9 cellular contexts compared by ENCODE assay signal in genomic region chr1:183593356-183593755, GRCh38. TPM values are rescaled to one million over a fixed set of nuclear protein-coding genes. Genes with fewer than 3 reads are reported as not detected.
DNase-seq lines count a peak whose midpoint lies in the region; ATAC-seq and TF ChIP-seq lines count a peak whose summit lies in the region.
"Had no signal": no experiment of that assay in that cellular context is flagged by ENCODE, and none has a peak within 500 bp of the region (broad histone marks: within the 10 kb centered on the region; RNA-seq: fewer than 3 reads in every experiment).

No MANE protein-coding gene starts in this region.

- CTCF ChIA-PET in WTC11 (lab: Charles Lee), result no interaction called here

- H3K27ac ChIP-seq in heart left ventricle (peak overlapping the region in 1 of 12 donors; percentile 94), right atrium auricular region (no peak overlapping the region)

- H3K36me3 Mint-ChIP-seq in WTC11 (no peaks in the 10 kb centered on the region), type B pancreatic cell (no peaks in the 10 kb centered on the region)

- H3K4me3 Mint-ChIP-seq in WTC11 (no peak overlapping the region), type B pancreatic cell (no peak overlapping the region)

- no peaks in the 10 kb centered on the region for H3K9me3 ChIP-seq in heart left ventricle
- no peaks in the 10 kb centered on the region for H3K9me3 ChIP-seq in right atrium auricular region

- 59 to 74% (median 67%) methylated on average over 3 of the region's 3 CpGs for WGBS in heart left ventricle, 4 donors

- POLR2A ChIA-PET in WTC11 (lab: Charles Lee), result no interaction called here

- H3K4me1 ChIP-seq in heart left ventricle, result peaks cover 0 to 49% (median under 1%) of the 10 kb centered on the region in 12 donors
- no peaks in the 10 kb centered on the region for H3K4me1 ChIP-seq in right atrium auricular region

- peak in 3 of 4 donors; percentile 30 to 70 (median 50) for ATAC-seq in heart left ventricle
- ATAC-seq in HG03097 (IDR thresholded peaks at IDR 0.05; ENCODE audit: low FRiP score, unreplicated experiment), result peak; percentile 30
- peak; percentile 68 for ATAC-seq in WTC11

- no peaks in the 10 kb centered on the region for H3K27me3 Mint-ChIP-seq in WTC11 (ENCODE audit: low read depth)
- peaks cover 4% of the 10 kb centered on the region for H3K27me3 Mint-ChIP-seq in type B pancreatic cell

- DNase-seq in heart left ventricle, result peak in 1 of 5 donors; percentile 54
- DNase-seq in right atrium auricular region (ENCODE audit: low spot score), result no peak
- DNase-seq in WTC11 (ENCODE audit: low spot score), result no peak
- no peak for DNase-seq in type B pancreatic cell (ENCODE audit: extremely low spot score, unreplicated experiment)
- DNase-seq in NCI-H187 (lab: John Stamatoyannopoulos, UW), result no peak
- no peak for DNase-seq in activated CD4-positive, alpha-beta T cell treated with anti-CD3 and anti-CD28 coated beads, Interleukin-2, amount 50 U/mL, for 1 hour
- no peak for DNase-seq in cerebellar cortex (ENCODE audit: low spot score)

- H3K27ac Mint-ChIP-seq in WTC11, result no peak overlapping the region
- peak overlapping the region; percentile 8 for H3K27ac Mint-ChIP-seq in type B pancreatic cell

- H3K4me1 Mint-ChIP-seq in WTC11 (peaks cover 31% of the 10 kb centered on the region), type B pancreatic cell (ENCODE audit: unreplicated experiment) (peaks cover 23% of the 10 kb centered on the region)

- intact Hi-C loops in heart left ventricle (cut with DNase I), result no loop called here

- no peaks in the 10 kb centered on the region for H3K9me3 Mint-ChIP-seq in WTC11
- no peaks in the 10 kb centered on the region for H3K9me3 Mint-ChIP-seq in type B pancreatic cell

- TF ChIP-seq POLR2A in heart left ventricle (IDR thresholded peaks at IDR 0.05), result no peak

- H3K27me3 ChIP-seq in heart left ventricle, result no peaks in the 10 kb centered on the region
- no peaks in the 10 kb centered on the region for H3K27me3 ChIP-seq in right atrium auricular region

- TF ChIP-seq CTCF in heart left ventricle (IDR thresholded peaks at IDR 0.05) (no peak), right atrium auricular region (IDR thresholded peaks at IDR 0.05) (no peak), WTC11 (IDR thresholded peaks at IDR 0.05) (no peak), type B pancreatic cell (conservative IDR thresholded peaks at IDR 0.05) (no peak)

- H3K4me3 ChIP-seq in heart left ventricle (no peak overlapping the region), right atrium auricular region (no peak overlapping the region)

- H3K36me3 ChIP-seq in heart left ventricle, result no peaks in the 10 kb centered on the region
- H3K36me3 ChIP-seq in right atrium auricular region, result no peaks in the 10 kb centered on the region

TF ChIP-seq in WTC11, 78 proteins besides CTCF, POLR2A, EP300 and RAD21 (continues in another document):
- no peak for TF ChIP-seq SP1 (CRISPR knock-in tag; conservative IDR thresholded peaks at IDR 0.05)
- no peak for TF ChIP-seq ZNF138 (CRISPR knock-in tag; conservative IDR thresholded peaks at IDR 0.05)
- TF ChIP-seq ZBTB21 (CRISPR knock-in tag; IDR thresholded peaks at IDR 0.05; ENCODE audit: borderline replicate concordance), result no peak
- TF ChIP-seq SMAD4 (CRISPR knock-in tag; IDR thresholded peaks at IDR 0.05), result no peak
- no peak for TF ChIP-seq TP53 (CRISPR knock-in tag; IDR thresholded peaks at IDR 0.05)
- no peak for TF ChIP-seq MYBL2 (CRISPR knock-in tag; IDR thresholded peaks at IDR 0.05)
- no peak for TF ChIP-seq AFF4 (CRISPR knock-in tag; IDR thresholded peaks at IDR 0.05; ENCODE audit: borderline replicate concordance)
- TF ChIP-seq GTF2I (CRISPR knock-in tag; conservative IDR thresholded peaks at IDR 0.05), result no peak
- TF ChIP-seq PRDM15 (CRISPR knock-in tag; IDR thresholded peaks at IDR 0.05), result no peak
- no peak for TF ChIP-seq USF2 (CRISPR knock-in tag; IDR thresholded peaks at IDR 0.05)
- no peak for TF ChIP-seq SOX15 (CRISPR knock-in tag; IDR thresholded peaks at IDR 0.05)
- no peak for TF ChIP-seq ERG (CRISPR knock-in tag; IDR thresholded peaks at IDR 0.05)
- TF ChIP-seq ELF4 (CRISPR knock-in tag; IDR thresholded peaks at IDR 0.05; ENCODE audit: low read depth), result no peak
- TF ChIP-seq MXD4 (CRISPR knock-in tag; IDR thresholded peaks at IDR 0.05; ENCODE audit: borderline replicate concordance), result no peak

RNA-seq across cellular contexts. Expression of gene NCF2, which starts 3.1 kb away (rescaled TPM):
- total RNA-seq in heart left ventricle (10 to 100 TPM in 2 of 9 donors, 1 to 10 TPM in 7; 2.6 to 51.2 (median 5.1) TPM), right atrium auricular region (10 to 100 TPM in 1 of 2 donors, 1 to 10 TPM in 1; 3.2 to 10.7 TPM), WTC11 (2021) (0.25 to 0.52 TPM (median 0.41 TPM) in 3 replicates), type B pancreatic cell (ENCODE audit: low replicate concordance) (0.68 and 2.2 TPM in 2 replicates)
- polyA plus RNA-seq in heart left ventricle, result 1 to 10 TPM; 1.3 to 2.5 TPM

RNA-seq across cellular contexts. Expression of gene ARPC5, which starts 42.2 kb away (rescaled TPM):
- total RNA-seq in heart left ventricle (100 to 1,000 TPM in 1 of 9 donors, 10 to 100 TPM in 8; 24.6 to 105 (median 31.3) TPM), right atrium auricular region (10 to 100 TPM; 39.2 to 47.0 TPM), WTC11 (2021) (51.7 to 60.9 TPM (median 56.8 TPM) in 3 replicates), type B pancreatic cell (ENCODE audit: low replicate concordance) (83.5 and 94.3 TPM in 2 replicates)
- polyA plus RNA-seq in heart left ventricle, result 10 to 100 TPM; 26.0 to 62.0 TPM

RNA-seq across cellular contexts. Expression of gene APOBEC4, which starts 59.8 kb away (rescaled TPM):
- total RNA-seq in heart left ventricle (not detected), right atrium auricular region (not detected), WTC11 (2021) (not detected in 3 replicates), type B pancreatic cell (ENCODE audit: low replicate concordance) (not detected in 2 replicates)
- polyA plus RNA-seq in heart left ventricle, result under 1 TPM in 1 of 2 donors, not detected in 1; 0.30 TPM
- total RNA-seq: LHCN-M2 had no signal
